ENCODE assay signal across 1 cellular context in genomic region chr2:219499058-219499307, GRCh38.
TF ChIP-seq lines count a peak whose summit lies in the region.

No MANE protein-coding gene starts in this region.

TF ChIP-seq in H1, 55 proteins besides CTCF, POLR2A, EP300 and RAD21:
- TF ChIP-seq CEBPB (IDR thresholded peaks at IDR 0.05; ENCODE audit: low read depth, low read length) = no peak
- no peak for TF ChIP-seq MAFK (IDR thresholded peaks at IDR 0.05; ENCODE audit: low read depth, low read length)
- no peak for TF ChIP-seq ATF3 (IDR thresholded peaks at IDR 0.05; ENCODE audit: insufficient read depth, low read depth, low read length)
- TF ChIP-seq GTF2F1 (IDR thresholded peaks at IDR 0.05; ENCODE audit: borderline replicate concordance, low read depth, low read length) = no peak
- TF ChIP-seq TAF7 (optimal IDR thresholded peaks at IDR 0.05; ENCODE audit: borderline replicate concordance, low read depth, low read length) = no peak
- no peak for TF ChIP-seq TCF12 (IDR thresholded peaks at IDR 0.05; ENCODE audit: low read depth, low read length)
- no peak for TF ChIP-seq ZNF274 (IDR thresholded peaks at IDR 0.05; ENCODE audit: borderline replicate concordance, extremely low read depth, low read length)
- TF ChIP-seq E2F6 (IDR thresholded peaks at IDR 0.05) = no peak
- TF ChIP-seq MAX (IDR thresholded peaks at IDR 0.05) = no peak
- no peak for TF ChIP-seq TAF1 (IDR thresholded peaks at IDR 0.05; ENCODE audit: low read depth, low read length)
- TF ChIP-seq BRCA1 (IDR thresholded peaks at IDR 0.05; ENCODE audit: low read depth, low read length) = no peak
- TF ChIP-seq EZH2 (IDR thresholded peaks at IDR 0.05; ENCODE audit: low read depth, low read length, severe bottlenecking) = no peak
- no peak for TF ChIP-seq BACH1 (IDR thresholded peaks at IDR 0.05; ENCODE audit: low read length)
- no peak for TF ChIP-seq SP2 (IDR thresholded peaks at IDR 0.05; ENCODE audit: low read length)
- TF ChIP-seq PHF8 (conservative IDR thresholded peaks at IDR 0.05; ENCODE audit: low read depth, low read length) = no peak
- TF ChIP-seq BCL11A (IDR thresholded peaks at IDR 0.05; ENCODE audit: low read depth in 2 of 2, low read length in 2 of 2) = no peak
- no peak for TF ChIP-seq JUN (IDR thresholded peaks at IDR 0.05; ENCODE audit: low read depth, low read length)
- TF ChIP-seq SUZ12 (IDR thresholded peaks at IDR 0.05; ENCODE audit: low read length) = no peak
